In genomic region chr6:49519660-49520059, GRCh38 we compare ENCODE assay signal across 16 cellular contexts. TPM values are rescaled to one million over a fixed set of nuclear protein-coding genes. Genes with fewer than 3 reads are reported as not detected.
A peak's percentile ranks its signal among the peaks of the same experiment; 100 is the strongest.
DNase-seq lines count a peak whose midpoint lies in the region; ATAC-seq, FAIRE-seq and TF ChIP-seq lines count a peak whose summit lies in the region.
"Had no signal": no experiment of that assay in that cellular context is flagged by ENCODE, and none has a peak within 500 bp of the region (broad histone marks: within the 10 kb centered on the region; RNA-seq: fewer than 3 reads in every experiment).

No MANE protein-coding gene starts in this region.

- TF ChIP-seq RAD21 in GM12878 (IDR thresholded peaks at IDR 0.05; ENCODE audit: insufficient read depth, low read depth, low read length), result no peak

- RAD21 ChIA-PET in GM12878 (lab: Charles Lee; ENCODE audit: unreplicated experiment), result interaction anchor here (1.1 kb wide), 1 partner anchor 55 kb away, joined by 3 read pairs; no protein-coding TSS in a partner anchor

- no peak overlapping the region for H3K4me3 ChIP-seq in GM12878
- no peak overlapping the region for H3K4me3 ChIP-seq in spleen
- H3K4me3 ChIP-seq: smooth muscle cell had no signal

- ATAC-seq in GM19035 (IDR thresholded peaks at IDR 0.05; ENCODE audit: unreplicated experiment), result peak; percentile 72
- peak; percentile 84 for ATAC-seq in GM21737 (IDR thresholded peaks at IDR 0.05; ENCODE audit: unreplicated experiment)
- peak; percentile 73 for ATAC-seq in HG03097 (IDR thresholded peaks at IDR 0.05; ENCODE audit: low FRiP score, unreplicated experiment)
- ATAC-seq in GM12878, result peak; percentile 86

- H3K9me3 ChIP-seq in GM12878 (replicated peaks; ENCODE audit: control insufficient read depth, insufficient read depth, low read length) (no peaks in the 10 kb centered on the region), spleen (no peaks in the 10 kb centered on the region)

- CTCF ChIA-PET in GM12878 (lab: Yijun Ruan, JAX), result interaction anchor here (1.0 to 2.5 kb wide), 2 partner anchors 9 to 13 kb away, joined by 5 read pairs; no protein-coding TSS in a partner anchor

- intact Hi-C loops in GM12878 (cut with micrococcal nuclease; ENCODE audit: unreplicated experiment) (no loop called here), spleen (cut with DNase I; ENCODE audit: low total_unique reads) (no loop called here)

- H3K27me3 ChIP-seq in GM12878 (replicated peaks in 1 of 2; ENCODE audit: control insufficient read depth in 2 of 2, insufficient read depth in 2 of 2, low read length in 1 of 2) (no peaks in the 10 kb centered on the region), spleen (replicated peaks in 1 of 7) (no peaks in the 10 kb centered on the region)

- TF ChIP-seq CTCF in GM12878 (IDR thresholded peaks at IDR 0.05 in 2 of 3, conservative IDR thresholded peaks at IDR 0.05 in 1 of 3; ENCODE audit: control insufficient read depth in 2 of 3, extremely low read depth in 1 of 3, insufficient read depth in 1 of 3, low read depth in 3 of 3, low read length in 3 of 3) (no peak), spleen (IDR thresholded peaks at IDR 0.05 in 8 of 11, conservative IDR thresholded peaks at IDR 0.05 in 3 of 11) (no peak)

- no peak for FAIRE-seq in GM12878 (lab: Jason Lieb, UNC)

- H2AFZ ChIP-seq in GM12878 (ENCODE audit: control insufficient read depth, low read depth, low read length), result no peak overlapping the region

- H3K79me2 ChIP-seq in GM12878 (ENCODE audit: control insufficient read depth, insufficient read depth, low read length), result no peaks in the 10 kb centered on the region

- H3K36me3 ChIP-seq in GM12878 (ENCODE audit: control insufficient read depth in 2 of 2, insufficient read depth in 2 of 2, low read length in 1 of 2), result no peaks in the 10 kb centered on the region
- no peaks in the 10 kb centered on the region for H3K36me3 ChIP-seq in spleen

- H4K20me1 ChIP-seq in GM12878 (ENCODE audit: control insufficient read depth, insufficient read depth), result no peaks in the 10 kb centered on the region

- SMC1A ChIA-PET in GM12878 (lab: Charles Lee; ENCODE audit: uncharacterized antibody, unreplicated experiment), result interaction anchor here (0.7 kb wide), 1 partner anchor 410 kb away, joined by 3 read pairs; no protein-coding TSS in a partner anchor

- in situ Hi-C loops in GM12878 (cut with MboI), result no loop called here

- H3K4me1 ChIP-seq in GM12878 (ENCODE audit: control insufficient read depth, insufficient read depth, low read length), result no peaks in the 10 kb centered on the region
- no peaks in the 10 kb centered on the region for H3K4me1 ChIP-seq in spleen

- POLR2A ChIA-PET in GM12878 (lab: Charles Lee), result no interaction called here

- no peak for TF ChIP-seq EP300 in GM12878 (IDR thresholded peaks at IDR 0.05; ENCODE audit: borderline replicate concordance in 1 of 2, control insufficient read depth in 1 of 2, low read depth in 2 of 2, low read length in 2 of 2)

- DNase-seq in GM12878 (ENCODE audit: low read depth, low spot score) (no peak), DMS153 treated with DMSO at 0.1 percent for 48 hours (lab: John Stamatoyannopoulos, UW; ENCODE audit: unreplicated experiment) (no peak), HuH-7 (ENCODE audit: low spot score) (no peak), spleen (no peak)
- no peak for DNase-seq in stimulated activated CD4-positive, alpha-beta T cell treated with anti-CD3 and anti-CD28 coated beads, Interleukin-4, amount 100 ng/mL, for 24 hours
- DNase-seq: activated CD4-positive, alpha-beta T cell treated with anti-CD3 and anti-CD28 coated beads for 1 hour; CD4-positive, CD25-positive, alpha-beta regulatory T cell; SW 1271; trophoblast cell had no signal

- BruUV-seq in GM12878 (replicated peaks; lab: Mats Ljungman, UMichigan), result no TSS peak

- WGBS in GM12878 (ENCODE audit: insufficient coverage, insufficient replicate concordance, low lambda C conversion rate, missing lambda C conversion rate), result 0% methylated on average over 1 of the region's 1 CpG
- WGBS in spleen, 5 donors, result 55 to 89% (median 76%) methylated on average over 1 of the region's 1 CpG

- no peak overlapping the region for H3K9ac ChIP-seq in GM12878 (ENCODE audit: control insufficient read depth, insufficient read depth, low read length)

- TF ChIP-seq POLR2A in GM12878 (IDR thresholded peaks at IDR 0.05; ENCODE audit: low read depth, low read length), result no peak
- no peak for TF ChIP-seq POLR2A in spleen (IDR thresholded peaks at IDR 0.05)

- no peak overlapping the region for H3K27ac ChIP-seq in GM12878 (ENCODE audit: control insufficient read depth, insufficient read depth)
- no peak overlapping the region for H3K27ac ChIP-seq in spleen

- H3K4me2 ChIP-seq in GM12878 (ENCODE audit: control insufficient read depth, insufficient read depth), result no peak overlapping the region
- H3K4me2 ChIP-seq: smooth muscle cell had no signal

RNA-seq across cellular contexts. Expression of gene GLYATL3, which starts 19.9 kb away (rescaled TPM):
- total RNA-seq in GM12878 (2013; cell fraction: nucleolus; rRNA removed), result not detected in 2 replicates
- not detected in 2 replicates for total RNA-seq in GM12878 (2014; rRNA removed)
- not detected in 2 replicates for total RNA-seq in GM12878 (2014; rRNA removed; fragmentation: Illumina TruSeq; extraction: Trizol)
- not detected in 2 replicates for total RNA-seq in GM12878 (2021)
- polyA plus RNA-seq in GM12878 (2011; ENCODE audit: low read depth), result not detected
- not detected in 2 replicates for polyA plus RNA-seq in GM12878 (2011; rRNA removed)
- polyA plus RNA-seq in GM12878 (2011; cell fraction: cytosol; rRNA removed), result not detected in 2 replicates
- polyA plus RNA-seq in GM12878 (2011; cell fraction: nucleus; rRNA removed), result not detected in 2 replicates
- polyA plus RNA-seq in GM12878 (2012), result not detected in 2 replicates
- not detected in 2 replicates for polyA plus RNA-seq in GM12878 (2014; fragmentation: Illumina TruSeq; extraction: Trizol)
- polyA plus RNA-seq in GM12878 (2014; fragmentation: Nextera tagmentation; extraction: Ambion mirVana), result not detected
- polyA plus RNA-seq in GM12878 (2014; rRNA removed), result not detected in 2 replicates
- not detected for polyA plus RNA-seq in GM12878 (2016; fragmentation: Nextera tagmentation; extraction: Ambion mirVana)
- polyA minus RNA-seq in GM12878 (2011; rRNA and poly(A)+ RNA removed), result not detected in 2 replicates
- polyA minus RNA-seq in GM12878 (2011; cell fraction: cytosol; rRNA and poly(A)+ RNA removed), result not detected in 2 replicates
- polyA minus RNA-seq in GM12878 (2011; cell fraction: nucleus; rRNA and poly(A)+ RNA removed), result not detected in 2 replicates
- total RNA-seq in spleen, result not detected
- polyA plus RNA-seq in spleen, result not detected
- total RNA-seq: CD4-positive, CD25-positive, alpha-beta regulatory T cell; dermis microvascular lymphatic vessel endothelial cell; MCF 10A; omental fat pad; smooth muscle cell had no signal
- polyA plus RNA-seq: CD4-positive, CD25-positive, alpha-beta regulatory T cell; smooth muscle cell had no signal

RNA-seq across cellular contexts. Expression of gene C6orf141, which starts 30.8 kb away (rescaled TPM):
- not detected in 2 replicates for total RNA-seq in GM12878 (2013; cell fraction: nucleolus; rRNA removed)
- total RNA-seq in GM12878 (2014; rRNA removed), result not detected in 2 replicates
- total RNA-seq in GM12878 (2014; rRNA removed; fragmentation: Illumina TruSeq; extraction: Trizol), result not detected in 2 replicates
- total RNA-seq in GM12878 (2021), result not detected in 2 replicates
- polyA plus RNA-seq in GM12878 (2011; ENCODE audit: low read depth), result not detected
- 0.05 TPM in 1 of 2 replicates, not detected in the other for polyA plus RNA-seq in GM12878 (2011; rRNA removed)
- 0.07 TPM in 1 of 2 replicates, not detected in the other for polyA plus RNA-seq in GM12878 (2011; cell fraction: cytosol; rRNA removed)
- 0.07 TPM in 1 of 2 replicates, not detected in the other for polyA plus RNA-seq in GM12878 (2011; cell fraction: nucleus; rRNA removed)
- polyA plus RNA-seq in GM12878 (2012), result not detected in 2 replicates
- polyA plus RNA-seq in GM12878 (2014; fragmentation: Illumina TruSeq; extraction: Trizol), result not detected in 2 replicates
- polyA plus RNA-seq in GM12878 (2014; fragmentation: Nextera tagmentation; extraction: Ambion mirVana), result not detected
- 0.19 TPM in 1 of 2 replicates, not detected in the other for polyA plus RNA-seq in GM12878 (2014; rRNA removed)
- not detected for polyA plus RNA-seq in GM12878 (2016; fragmentation: Nextera tagmentation; extraction: Ambion mirVana)
- polyA minus RNA-seq in GM12878 (2011; rRNA and poly(A)+ RNA removed), result not detected in 2 replicates
- not detected in 2 replicates for polyA minus RNA-seq in GM12878 (2011; cell fraction: cytosol; rRNA and poly(A)+ RNA removed)
- not detected in 2 replicates for polyA minus RNA-seq in GM12878 (2011; cell fraction: nucleus; rRNA and poly(A)+ RNA removed)
- not detected for total RNA-seq in spleen
- under 1 TPM in 1 of 3 donors, not detected in 2; 0.12 TPM for polyA plus RNA-seq in spleen
- total RNA-seq: CD4-positive, CD25-positive, alpha-beta regulatory T cell had no signal
- polyA plus RNA-seq: CD4-positive, CD25-positive, alpha-beta regulatory T cell had no signal

RNA-seq across cellular contexts. Expression of gene CENPQ, which starts 56.5 kb away (rescaled TPM):
- total RNA-seq in GM12878 (2013; cell fraction: nucleolus; rRNA removed), result 5.4 TPM in 2 replicates
- total RNA-seq in GM12878 (2014; rRNA removed), result 9.6 and 11.6 TPM in 2 replicates
- 15.9 and 16.8 TPM in 2 replicates for total RNA-seq in GM12878 (2014; rRNA removed; fragmentation: Illumina TruSeq; extraction: Trizol)
- 9.6 and 10.8 TPM in 2 replicates for total RNA-seq in GM12878 (2021)
- polyA plus RNA-seq in GM12878 (2011; ENCODE audit: low read depth), result 3.4 TPM
- 17.7 and 34.4 TPM in 2 replicates for polyA plus RNA-seq in GM12878 (2011; rRNA removed)
- polyA plus RNA-seq in GM12878 (2011; cell fraction: cytosol; rRNA removed), result 4.0 and 4.8 TPM in 2 replicates
- 8.3 and 9.4 TPM in 2 replicates for polyA plus RNA-seq in GM12878 (2011; cell fraction: nucleus; rRNA removed)
- 7.5 and 9.1 TPM in 2 replicates for polyA plus RNA-seq in GM12878 (2012)
- 18.7 and 21.7 TPM in 2 replicates for polyA plus RNA-seq in GM12878 (2014; fragmentation: Illumina TruSeq; extraction: Trizol)
- polyA plus RNA-seq in GM12878 (2014; fragmentation: Nextera tagmentation; extraction: Ambion mirVana), result 10 to 100 TPM; 23.6 to 34.2 TPM
- 6.9 and 7.4 TPM in 2 replicates for polyA plus RNA-seq in GM12878 (2014; rRNA removed)
- polyA plus RNA-seq in GM12878 (2016; fragmentation: Nextera tagmentation; extraction: Ambion mirVana), result 10 to 100 TPM; 17.8 to 19.0 TPM
- polyA minus RNA-seq in GM12878 (2011; rRNA and poly(A)+ RNA removed), result 4.3 and 5.4 TPM in 2 replicates
- 1.3 and 2.6 TPM in 2 replicates for polyA minus RNA-seq in GM12878 (2011; cell fraction: cytosol; rRNA and poly(A)+ RNA removed)
- 1.6 and 2.6 TPM in 2 replicates for polyA minus RNA-seq in GM12878 (2011; cell fraction: nucleus; rRNA and poly(A)+ RNA removed)
- total RNA-seq in spleen, result 1 to 10 TPM; 3.8 to 8.4 (median 5.3) TPM
- polyA plus RNA-seq in spleen, result 1 to 10 TPM; 4.9 to 9.6 (median 7.5) TPM

RNA-seq across cellular contexts. Expression of gene MMUT, which starts 56.6 kb away (rescaled TPM):
- 10.4 and 10.7 TPM in 2 replicates for total RNA-seq in GM12878 (2013; cell fraction: nucleolus; rRNA removed)
- total RNA-seq in GM12878 (2014; rRNA removed) (6.4 and 6.6 TPM in 2 replicates), GM12878 (2014; rRNA removed; fragmentation: Illumina TruSeq; extraction: Trizol) (12.2 and 12.9 TPM in 2 replicates), GM12878 (2021) (11.1 and 12.0 TPM in 2 replicates), spleen (10 to 100 TPM in 5 of 7 donors, 1 to 10 TPM in 2; 9.5 to 16.6 (median 13.4) TPM)
- polyA plus RNA-seq in GM12878 (2011; ENCODE audit: low read depth), result 8.2 TPM
- polyA plus RNA-seq in GM12878 (2011; rRNA removed) (15.3 and 24.6 TPM in 2 replicates), GM12878 (2014; fragmentation: Illumina TruSeq; extraction: Trizol) (13.1 and 15.5 TPM in 2 replicates), GM12878 (2014; fragmentation: Nextera tagmentation; extraction: Ambion mirVana) (10 to 100 TPM; 13.8 to 14.4 TPM), GM12878 (2014; rRNA removed) (7.9 and 10.1 TPM in 2 replicates), GM12878 (2016; fragmentation: Nextera tagmentation; extraction: Ambion mirVana) (10 to 100 TPM; 20.7 to 21.5 TPM), spleen (1 to 10 TPM; 6.2 to 7.4 (median 6.5) TPM)
- 4.5 and 5.1 TPM in 2 replicates for polyA plus RNA-seq in GM12878 (2011; cell fraction: cytosol; rRNA removed)
- 25.8 and 41.6 TPM in 2 replicates for polyA plus RNA-seq in GM12878 (2011; cell fraction: nucleus; rRNA removed)
- polyA plus RNA-seq in GM12878 (2012), result 9.4 and 11.9 TPM in 2 replicates
- polyA minus RNA-seq in GM12878 (2011; rRNA and poly(A)+ RNA removed), result 10.7 and 12.1 TPM in 2 replicates
- 2.8 and 3.3 TPM in 2 replicates for polyA minus RNA-seq in GM12878 (2011; cell fraction: cytosol; rRNA and poly(A)+ RNA removed)
- polyA minus RNA-seq in GM12878 (2011; cell fraction: nucleus; rRNA and poly(A)+ RNA removed), result 8.6 and 11.5 TPM in 2 replicates
